ENCODE assay signal across 10 cellular contexts in the genomic region with DNA sequence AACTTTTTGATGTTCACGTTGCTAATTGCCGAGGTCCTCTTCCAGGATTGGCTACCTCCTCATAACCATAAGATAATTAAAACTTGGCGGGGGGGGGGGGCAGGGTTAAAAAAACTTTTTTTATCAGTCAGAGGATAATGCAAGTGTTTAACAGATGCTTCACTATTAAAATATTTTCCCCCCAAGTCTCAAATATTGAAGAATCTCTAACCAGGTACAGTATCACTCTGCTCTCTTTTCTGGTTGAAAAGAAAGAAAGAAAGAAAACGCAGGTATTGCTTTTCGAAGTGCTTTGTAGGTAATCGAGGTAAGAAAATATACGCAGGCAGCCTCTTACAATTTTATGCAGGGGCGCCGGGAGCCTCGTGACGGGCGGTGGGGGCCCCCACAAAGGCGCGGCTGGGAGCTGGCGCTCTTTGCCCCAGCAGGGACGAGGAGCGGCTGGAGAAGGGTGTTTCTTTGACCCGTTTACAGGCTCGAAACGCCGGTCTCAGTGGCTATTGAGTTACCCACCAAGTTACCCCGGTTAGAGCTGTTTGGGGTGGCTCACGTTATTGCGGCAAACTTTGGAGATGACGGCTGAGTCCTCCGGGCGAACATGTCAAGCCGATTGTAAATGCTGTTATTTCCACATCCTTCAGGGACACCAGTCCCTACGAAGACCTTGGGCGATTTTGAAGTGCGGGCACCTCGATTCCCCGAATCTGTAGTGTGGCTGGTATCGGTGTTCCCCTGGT. TPM values are rescaled to one million over a fixed set of nuclear protein-coding genes. Genes with fewer than 3 reads are reported as not detected.
DNase-seq lines count a peak whose midpoint lies in the region; ATAC-seq and TF ChIP-seq lines count a peak whose summit lies in the region.
"Had no signal": no experiment of that assay in that cellular context is flagged by ENCODE, and none has a peak within 500 bp of the region (broad histone marks: within the 10 kb centered on the region; RNA-seq: fewer than 3 reads in every experiment).

No MANE protein-coding gene starts in this region.

- H3K9me3 ChIP-seq in iPS-18c (ENCODE audit: control insufficient read depth, insufficient read depth, low read length) = peaks cover 2% of the 10 kb centered on the region
- peaks cover 0 to 11% (median 0%) of the 10 kb centered on the region in 4 donors for H3K9me3 ChIP-seq in stomach

- peaks cover 5% of the 10 kb centered on the region for H3K4me1 Mint-ChIP-seq in T-helper 2 cell treated with Interferon-gamma antibody and Interleukin-4, amounts not matched to agents 5 μg/mL and 100 μg/mL, for 36 hours (ENCODE audit: low read depth)
- peaks cover 15% of the 10 kb centered on the region for H3K4me1 Mint-ChIP-seq in activated CD8-positive, alpha-beta T cell treated with anti-CD3 and anti-CD28 coated beads for 36 hours (ENCODE audit: low read depth)

- peak overlapping the region in 4 of 5 donors; percentile 82 to 92 (median 84) for H3K27ac ChIP-seq in stomach
- H3K27ac ChIP-seq: brain microvascular endothelial cell had no signal

- peaks cover 2% of the 10 kb centered on the region for H3K36me3 Mint-ChIP-seq in T-helper 2 cell treated with Interferon-gamma antibody and Interleukin-4, amounts not matched to agents 5 μg/mL and 100 μg/mL, for 36 hours (ENCODE audit: low read depth)
- peaks cover 4% of the 10 kb centered on the region for H3K36me3 Mint-ChIP-seq in activated CD8-positive, alpha-beta T cell treated with anti-CD3 and anti-CD28 coated beads for 36 hours (ENCODE audit: low read depth)

- no peak for TF ChIP-seq EP300 in stomach (IDR thresholded peaks at IDR 0.05)

- WGBS in stomach, 5 donors = 7 to 14% (median 8%) methylated on average over 32 to 34 of the region's 34 CpGs

- H3K27ac Mint-ChIP-seq in T-helper 2 cell treated with Interferon-gamma antibody and Interleukin-4, amounts not matched to agents 5 μg/mL and 100 μg/mL, for 36 hours = peak overlapping the region; percentile 83
- H3K27ac Mint-ChIP-seq in activated CD8-positive, alpha-beta T cell treated with anti-CD3 and anti-CD28 coated beads for 36 hours = no peak overlapping the region

- H3K4me3 ChIP-seq in iPS-18c (ENCODE audit: insufficient read depth, low read depth, low read length) = peak overlapping the region; percentile 38; the same call in 1 of the 2 replicates
- H3K4me3 ChIP-seq in stomach = peak overlapping the region; percentile 49 to 64 (median 60)

- CTCF ChIA-PET in activated CD8-positive, alpha-beta T cell treated with anti-CD3 and anti-CD28 coated beads for 36 hours (lab: Charles Lee) = interaction anchor here (1.6 kb wide), 1 partner anchor 37 kb away, joined by 6 read pairs; no protein-coding TSS in a partner anchor

- TF ChIP-seq POLR2A in stomach (IDR thresholded peaks at IDR 0.05) = no peak

- H3K4me3 Mint-ChIP-seq in T-helper 2 cell treated with Interferon-gamma antibody and Interleukin-4, amounts not matched to agents 5 μg/mL and 100 μg/mL, for 36 hours = peak overlapping the region; percentile 65
- H3K4me3 Mint-ChIP-seq in activated CD8-positive, alpha-beta T cell treated with anti-CD3 and anti-CD28 coated beads for 36 hours = peak overlapping the region; percentile 58

- TF ChIP-seq CTCF in activated CD8-positive, alpha-beta T cell treated with anti-CD3 and anti-CD28 coated beads for 36 hours (IDR thresholded peaks at IDR 0.05) = no peak
- TF ChIP-seq CTCF in stomach (IDR thresholded peaks at IDR 0.05) = no peak

- peaks cover 9 to 25% (median 21%) of the 10 kb centered on the region in 4 donors for H3K4me1 ChIP-seq in stomach

- POLR2A ChIA-PET in activated CD8-positive, alpha-beta T cell treated with anti-CD3 and anti-CD28 coated beads for 36 hours (lab: Charles Lee) = interaction anchor here (1.2 kb wide), 1 partner anchor 21 kb away, joined by 3 read pairs; no protein-coding TSS in a partner anchor

- H3K9me3 Mint-ChIP-seq in T-helper 2 cell treated with Interferon-gamma antibody and Interleukin-4, amounts not matched to agents 5 μg/mL and 100 μg/mL, for 36 hours = peaks cover 5% of the 10 kb centered on the region
- no peaks in the 10 kb centered on the region for H3K9me3 Mint-ChIP-seq in activated CD8-positive, alpha-beta T cell treated with anti-CD3 and anti-CD28 coated beads for 36 hours

- H3K27me3 ChIP-seq in stomach = peaks cover 0 to 100% (median 90%) of the 10 kb centered on the region in 3 donors

- peaks cover 88% of the 10 kb centered on the region for H3K27me3 Mint-ChIP-seq in T-helper 2 cell treated with Interferon-gamma antibody and Interleukin-4, amounts not matched to agents 5 μg/mL and 100 μg/mL, for 36 hours (ENCODE audit: low read depth)
- H3K27me3 Mint-ChIP-seq in activated CD8-positive, alpha-beta T cell treated with anti-CD3 and anti-CD28 coated beads for 36 hours = peaks cover 82% of the 10 kb centered on the region

- intact Hi-C loops in activated CD8-positive, alpha-beta T cell treated with anti-CD3 and anti-CD28 coated beads for 36 hours (cut with micrococcal nuclease) = no loop called here
- intact Hi-C loops in stomach (cut with DNase I; ENCODE audit: low total_unique reads) = no loop called here

- H3K36me3 ChIP-seq in stomach = peaks cover 0 to 24% (median 0%) of the 10 kb centered on the region in 4 donors
- H3K36me3 ChIP-seq: brain microvascular endothelial cell had no signal

- DNase-seq in T-helper 2 cell treated with Interferon-gamma antibody and Interleukin-4, amounts not matched to agents 5 μg/mL and 100 μg/mL, for 36 hours (ENCODE audit: low spot score) = no peak
- DNase-seq in T-helper 2 cell = no peak
- no peak for DNase-seq in activated CD8-positive, alpha-beta T cell treated with anti-CD3 and anti-CD28 coated beads for 36 hours
- no peak for DNase-seq in stomach
- no peak for DNase-seq in epidermal melanocyte (ENCODE audit: insufficient read length, low spot score)
- DNase-seq in DMS153 (lab: John Stamatoyannopoulos, UW) = no peak
- no peak for DNase-seq in NCI-H146 (lab: John Stamatoyannopoulos, UW)
- DNase-seq: brain microvascular endothelial cell, kidney glomerular epithelial cell had no signal

- no peak for ATAC-seq in activated CD8-positive, alpha-beta T cell treated with anti-CD3 and anti-CD28 coated beads for 36 hours

RNA-seq across cellular contexts. Expression of a gene that starts 0.5 kb away (rescaled TPM):
- total RNA-seq in activated CD8-positive, alpha-beta T cell treated with anti-CD3 and anti-CD28 coated beads for 36 hours = not detected
- total RNA-seq in stomach = 100 to 1,000 TPM in 1 of 5 donors, 10 to 100 TPM in 4; 16.3 to 234 (median 23.3) TPM
- polyA plus RNA-seq in stomach = 10 to 100 TPM in 1 of 3 donors, 1 to 10 TPM in 2; 1.9 to 11.6 (median 4.0) TPM

Comparison
In these comparisons a context has a peak if more than half of its experiments do, and no peak if none do; other contexts are left out.
1. RNA of a gene that starts 0.5 kb away (total RNA-seq): 16.3 to 234 TPM in stomach; not detected in activated CD8-positive, alpha-beta T cell treated with anti-CD3 and anti-CD28 coated beads for 36 hours; every median in the first group is over 10 times any median in the second.